1 cellular context compared by ENCODE assay signal in the genomic region with DNA sequence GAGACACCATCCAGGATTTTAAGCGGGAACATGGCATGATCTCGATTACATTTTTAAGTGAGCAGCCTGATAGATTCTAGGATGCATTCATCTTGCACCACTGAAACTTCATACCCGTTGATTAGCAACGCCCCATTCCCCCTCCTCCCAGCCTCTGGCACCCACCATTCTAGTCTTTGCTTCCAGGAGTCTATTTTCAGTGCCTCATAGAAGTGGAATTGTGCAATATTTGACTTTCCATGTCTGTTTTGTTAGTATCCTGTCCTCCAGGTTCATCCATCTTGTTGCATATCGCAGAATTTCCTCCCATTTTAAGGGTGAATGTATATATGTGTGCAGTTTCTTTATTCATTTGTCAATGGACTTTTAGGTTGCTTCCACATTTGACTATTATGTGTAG.
TF ChIP-seq lines count a peak whose summit lies in the region.

No MANE protein-coding gene starts in this region.

TF ChIP-seq in HepG2, 621 proteins besides CTCF, POLR2A, EP300 and RAD21 (continued from another document and continues in another):
- TF ChIP-seq, protein P1, sequence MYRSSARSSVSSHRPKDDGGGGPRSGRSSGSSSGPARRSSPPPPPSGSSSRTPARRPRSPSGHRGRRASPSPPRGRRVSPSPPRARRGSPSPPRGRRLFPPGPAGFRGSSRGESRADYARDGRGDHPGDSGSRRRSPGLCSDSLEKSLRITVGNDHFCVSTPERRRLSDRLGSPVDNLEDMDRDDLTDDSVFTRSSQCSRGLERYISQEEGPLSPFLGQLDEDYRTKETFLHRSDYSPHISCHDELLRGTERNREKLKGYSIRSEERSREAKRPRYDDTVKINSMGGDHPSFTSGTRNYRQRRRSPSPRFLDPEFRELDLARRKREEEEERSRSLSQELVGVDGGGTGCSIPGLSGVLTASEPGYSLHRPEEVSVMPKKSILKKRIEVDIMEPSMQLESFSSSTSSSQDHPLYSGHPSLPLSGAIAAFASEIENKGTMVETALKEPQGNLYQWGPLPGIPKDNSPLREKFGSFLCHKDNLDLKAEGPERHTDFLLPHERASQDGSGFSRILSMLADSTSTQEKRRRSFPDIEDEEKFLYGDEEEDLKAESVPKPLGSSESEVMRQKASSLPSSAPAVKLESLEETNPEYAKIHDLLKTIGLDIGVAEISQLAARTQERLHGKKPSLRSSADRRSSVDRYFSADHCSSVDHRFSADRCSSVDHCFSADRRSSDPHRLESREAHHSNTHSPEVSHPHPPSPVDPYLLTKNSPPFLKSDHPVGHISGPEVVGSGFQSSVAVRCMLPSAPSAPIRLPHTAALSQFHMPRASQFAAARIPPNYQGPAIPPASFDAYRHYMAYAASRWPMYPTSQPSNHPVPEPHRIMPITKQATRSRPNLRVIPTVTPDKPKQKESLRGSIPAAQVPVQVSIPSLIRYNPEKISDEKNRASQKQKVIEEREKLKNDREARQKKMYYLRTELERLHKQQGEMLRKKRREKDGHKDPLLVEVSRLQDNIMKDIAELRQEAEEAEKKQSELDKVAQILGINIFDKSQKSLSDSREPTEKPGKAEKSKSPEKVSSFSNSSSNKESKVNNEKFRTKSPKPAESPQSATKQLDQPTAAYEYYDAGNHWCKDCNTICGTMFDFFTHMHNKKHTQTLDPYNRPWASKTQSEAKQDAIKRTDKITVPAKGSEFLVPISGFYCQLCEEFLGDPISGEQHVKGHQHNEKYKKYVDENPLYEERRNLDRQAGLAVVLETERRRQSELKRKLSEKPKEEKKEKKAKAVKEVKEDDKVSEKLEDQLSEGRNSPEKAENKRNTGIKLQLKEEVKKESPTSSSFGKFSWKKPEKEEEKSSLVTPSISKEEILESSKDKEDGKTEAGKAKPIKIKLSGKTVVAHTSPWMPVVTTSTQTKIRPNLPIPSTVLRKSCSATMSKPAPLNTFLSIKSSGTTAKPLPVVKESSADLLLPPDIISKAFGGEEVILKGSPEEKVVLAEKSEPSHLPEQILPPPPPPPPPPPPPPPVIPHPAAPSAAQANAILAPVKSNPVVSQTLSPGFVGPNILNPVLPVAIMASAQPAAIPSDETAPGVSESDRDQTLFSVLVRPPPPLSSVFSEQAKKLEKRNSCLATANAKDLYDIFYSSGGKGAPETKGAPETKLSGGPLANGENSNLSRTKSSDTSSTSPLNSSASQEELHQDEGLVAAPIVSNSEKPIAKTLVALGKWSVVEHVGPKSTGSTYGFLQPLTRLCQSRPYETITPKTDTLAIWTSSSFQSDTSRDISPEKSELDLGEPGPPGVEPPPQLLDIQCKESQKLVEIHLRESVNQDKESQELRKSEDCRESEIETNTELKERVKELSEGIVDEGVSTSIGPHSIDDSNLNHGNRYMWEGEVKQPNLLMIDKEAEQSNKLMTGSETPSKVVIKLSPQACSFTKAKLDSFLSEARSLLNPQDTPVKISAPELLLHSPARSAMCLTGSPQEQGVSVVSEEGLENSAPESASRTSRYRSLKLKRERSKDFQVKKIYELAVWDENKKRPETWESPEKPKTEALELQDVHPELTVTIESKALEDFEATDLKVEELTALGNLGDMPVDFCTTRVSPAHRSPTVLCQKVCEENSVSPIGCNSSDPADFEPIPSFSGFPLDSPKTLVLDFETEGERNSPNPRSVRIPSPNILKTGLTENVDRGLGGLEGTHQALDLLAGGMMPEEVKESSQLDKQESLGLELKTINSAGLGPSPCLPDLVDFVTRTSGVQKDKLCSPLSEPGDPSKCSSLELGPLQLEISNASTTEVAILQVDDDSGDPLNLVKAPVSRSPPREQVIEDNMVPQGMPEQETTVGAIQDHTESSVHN (CRISPR knock-in tag; IDR thresholded peaks at IDR 0.05), result no peak
- TF ChIP-seq KMT2A (CRISPR knock-in tag; IDR thresholded peaks at IDR 0.05), result no peak
- TF ChIP-seq, protein P2, sequence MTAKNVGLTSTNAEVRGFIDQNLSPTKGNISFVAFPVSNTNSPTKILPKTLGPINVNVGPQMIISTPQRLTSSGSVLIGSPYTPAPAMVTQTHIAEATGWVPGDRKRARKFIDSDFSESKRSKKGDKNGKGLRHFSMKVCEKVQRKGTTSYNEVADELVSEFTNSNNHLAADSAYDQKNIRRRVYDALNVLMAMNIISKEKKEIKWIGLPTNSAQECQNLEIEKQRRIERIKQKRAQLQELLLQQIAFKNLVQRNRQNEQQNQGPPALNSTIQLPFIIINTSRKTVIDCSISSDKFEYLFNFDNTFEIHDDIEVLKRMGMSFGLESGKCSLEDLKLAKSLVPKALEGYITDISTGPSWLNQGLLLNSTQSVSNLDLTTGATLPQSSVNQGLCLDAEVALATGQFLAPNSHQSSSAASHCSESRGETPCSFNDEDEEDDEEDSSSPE (CRISPR knock-in tag; IDR thresholded peaks at IDR 0.05), result no peak
- TF ChIP-seq SIN3A (IDR thresholded peaks at IDR 0.05; ENCODE audit: borderline replicate concordance, low read depth, low read length), result 0 out of 2 replicates have a peak, but pooled peaks have one; percentile 18
- TF ChIP-seq SCMH1 (CRISPR knock-in tag; IDR thresholded peaks at IDR 0.05; ENCODE audit: borderline replicate concordance), result no peak
- no peak for TF ChIP-seq ZNF432 (CRISPR knock-in tag; IDR thresholded peaks at IDR 0.05; ENCODE audit: borderline replicate concordance)
- TF ChIP-seq IRF2 (CRISPR knock-in tag; IDR thresholded peaks at IDR 0.05), result no peak
- no peak for TF ChIP-seq ZNF713 (CRISPR knock-in tag; IDR thresholded peaks at IDR 0.05)
- no peak for TF ChIP-seq PHF20 (CRISPR knock-in tag; IDR thresholded peaks at IDR 0.05)
- no peak for TF ChIP-seq SPEN (CRISPR knock-in tag; IDR thresholded peaks at IDR 0.05; ENCODE audit: low read depth)
- peak; percentile 37; the same call in 1 of the 2 replicates for TF ChIP-seq TGIF2 (CRISPR knock-in tag; IDR thresholded peaks at IDR 0.05)
- no peak for TF ChIP-seq ATRX (CRISPR knock-in tag; IDR thresholded peaks at IDR 0.05; ENCODE audit: borderline replicate concordance)
- TF ChIP-seq, protein P3, sequence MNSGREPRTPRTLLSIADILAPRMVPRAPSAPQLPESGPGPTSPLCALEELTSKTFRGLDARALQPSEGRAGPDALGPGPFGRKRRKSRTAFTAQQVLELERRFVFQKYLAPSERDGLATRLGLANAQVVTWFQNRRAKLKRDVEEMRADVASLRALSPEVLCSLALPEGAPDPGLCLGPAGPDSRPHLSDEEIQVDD (CRISPR knock-in tag; IDR thresholded peaks at IDR 0.05; ENCODE audit: borderline replicate concordance), result no peak
- TF ChIP-seq GLI4 (CRISPR knock-in tag; IDR thresholded peaks at IDR 0.05; ENCODE audit: borderline replicate concordance), result no peak
- TF ChIP-seq FOXM1 (CRISPR knock-in tag; IDR thresholded peaks at IDR 0.05), result no peak
- TF ChIP-seq TCF12 (IDR thresholded peaks at IDR 0.05), result no peak
- no peak for TF ChIP-seq TCF12 (CRISPR knock-in tag; IDR thresholded peaks at IDR 0.05)
- peak; percentile 43 for TF ChIP-seq YY1 (IDR thresholded peaks at IDR 0.05; ENCODE audit: insufficient read depth, insufficient replicate concordance, low read depth, low read length)
- TF ChIP-seq ZNF367 (CRISPR knock-in tag; IDR thresholded peaks at IDR 0.05; ENCODE audit: borderline replicate concordance), result no peak
- TF ChIP-seq ZNF7 (CRISPR knock-in tag; IDR thresholded peaks at IDR 0.05), result no peak
- TF ChIP-seq, protein P4, sequence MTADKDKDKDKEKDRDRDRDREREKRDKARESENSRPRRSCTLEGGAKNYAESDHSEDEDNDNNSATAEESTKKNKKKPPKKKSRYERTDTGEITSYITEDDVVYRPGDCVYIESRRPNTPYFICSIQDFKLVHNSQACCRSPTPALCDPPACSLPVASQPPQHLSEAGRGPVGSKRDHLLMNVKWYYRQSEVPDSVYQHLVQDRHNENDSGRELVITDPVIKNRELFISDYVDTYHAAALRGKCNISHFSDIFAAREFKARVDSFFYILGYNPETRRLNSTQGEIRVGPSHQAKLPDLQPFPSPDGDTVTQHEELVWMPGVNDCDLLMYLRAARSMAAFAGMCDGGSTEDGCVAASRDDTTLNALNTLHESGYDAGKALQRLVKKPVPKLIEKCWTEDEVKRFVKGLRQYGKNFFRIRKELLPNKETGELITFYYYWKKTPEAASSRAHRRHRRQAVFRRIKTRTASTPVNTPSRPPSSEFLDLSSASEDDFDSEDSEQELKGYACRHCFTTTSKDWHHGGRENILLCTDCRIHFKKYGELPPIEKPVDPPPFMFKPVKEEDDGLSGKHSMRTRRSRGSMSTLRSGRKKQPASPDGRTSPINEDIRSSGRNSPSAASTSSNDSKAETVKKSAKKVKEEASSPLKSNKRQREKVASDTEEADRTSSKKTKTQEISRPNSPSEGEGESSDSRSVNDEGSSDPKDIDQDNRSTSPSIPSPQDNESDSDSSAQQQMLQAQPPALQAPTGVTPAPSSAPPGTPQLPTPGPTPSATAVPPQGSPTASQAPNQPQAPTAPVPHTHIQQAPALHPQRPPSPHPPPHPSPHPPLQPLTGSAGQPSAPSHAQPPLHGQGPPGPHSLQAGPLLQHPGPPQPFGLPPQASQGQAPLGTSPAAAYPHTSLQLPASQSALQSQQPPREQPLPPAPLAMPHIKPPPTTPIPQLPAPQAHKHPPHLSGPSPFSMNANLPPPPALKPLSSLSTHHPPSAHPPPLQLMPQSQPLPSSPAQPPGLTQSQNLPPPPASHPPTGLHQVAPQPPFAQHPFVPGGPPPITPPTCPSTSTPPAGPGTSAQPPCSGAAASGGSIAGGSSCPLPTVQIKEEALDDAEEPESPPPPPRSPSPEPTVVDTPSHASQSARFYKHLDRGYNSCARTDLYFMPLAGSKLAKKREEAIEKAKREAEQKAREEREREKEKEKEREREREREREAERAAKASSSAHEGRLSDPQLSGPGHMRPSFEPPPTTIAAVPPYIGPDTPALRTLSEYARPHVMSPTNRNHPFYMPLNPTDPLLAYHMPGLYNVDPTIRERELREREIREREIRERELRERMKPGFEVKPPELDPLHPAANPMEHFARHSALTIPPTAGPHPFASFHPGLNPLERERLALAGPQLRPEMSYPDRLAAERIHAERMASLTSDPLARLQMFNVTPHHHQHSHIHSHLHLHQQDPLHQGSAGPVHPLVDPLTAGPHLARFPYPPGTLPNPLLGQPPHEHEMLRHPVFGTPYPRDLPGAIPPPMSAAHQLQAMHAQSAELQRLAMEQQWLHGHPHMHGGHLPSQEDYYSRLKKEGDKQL (CRISPR knock-in tag; IDR thresholded peaks at IDR 0.05; ENCODE audit: low read depth), result no peak
- no peak for TF ChIP-seq ZNF343 (CRISPR knock-in tag; IDR thresholded peaks at IDR 0.05)
- TF ChIP-seq ELF1 (CRISPR knock-in tag; IDR thresholded peaks at IDR 0.05), result no peak
- no peak for TF ChIP-seq TARDBP (CRISPR knock-in tag; IDR thresholded peaks at IDR 0.05)
- TF ChIP-seq ZNF34 (CRISPR knock-in tag; IDR thresholded peaks at IDR 0.05; ENCODE audit: borderline replicate concordance), result no peak
- TF ChIP-seq SOX5 (CRISPR knock-in tag; IDR thresholded peaks at IDR 0.05; ENCODE audit: borderline replicate concordance), result peak; percentile 12; the same call in 1 of the 2 replicates
- TF ChIP-seq SMAD3 (CRISPR knock-in tag; IDR thresholded peaks at IDR 0.05), result 0 out of 2 replicates have a peak, but pooled peaks have one; percentile 34
- TF ChIP-seq, protein P5, sequence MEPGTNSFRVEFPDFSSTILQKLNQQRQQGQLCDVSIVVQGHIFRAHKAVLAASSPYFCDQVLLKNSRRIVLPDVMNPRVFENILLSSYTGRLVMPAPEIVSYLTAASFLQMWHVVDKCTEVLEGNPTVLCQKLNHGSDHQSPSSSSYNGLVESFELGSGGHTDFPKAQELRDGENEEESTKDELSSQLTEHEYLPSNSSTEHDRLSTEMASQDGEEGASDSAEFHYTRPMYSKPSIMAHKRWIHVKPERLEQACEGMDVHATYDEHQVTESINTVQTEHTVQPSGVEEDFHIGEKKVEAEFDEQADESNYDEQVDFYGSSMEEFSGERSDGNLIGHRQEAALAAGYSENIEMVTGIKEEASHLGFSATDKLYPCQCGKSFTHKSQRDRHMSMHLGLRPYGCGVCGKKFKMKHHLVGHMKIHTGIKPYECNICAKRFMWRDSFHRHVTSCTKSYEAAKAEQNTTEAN (CRISPR knock-in tag; conservative IDR thresholded peaks at IDR 0.05), result no peak
- TF ChIP-seq, protein P6, sequence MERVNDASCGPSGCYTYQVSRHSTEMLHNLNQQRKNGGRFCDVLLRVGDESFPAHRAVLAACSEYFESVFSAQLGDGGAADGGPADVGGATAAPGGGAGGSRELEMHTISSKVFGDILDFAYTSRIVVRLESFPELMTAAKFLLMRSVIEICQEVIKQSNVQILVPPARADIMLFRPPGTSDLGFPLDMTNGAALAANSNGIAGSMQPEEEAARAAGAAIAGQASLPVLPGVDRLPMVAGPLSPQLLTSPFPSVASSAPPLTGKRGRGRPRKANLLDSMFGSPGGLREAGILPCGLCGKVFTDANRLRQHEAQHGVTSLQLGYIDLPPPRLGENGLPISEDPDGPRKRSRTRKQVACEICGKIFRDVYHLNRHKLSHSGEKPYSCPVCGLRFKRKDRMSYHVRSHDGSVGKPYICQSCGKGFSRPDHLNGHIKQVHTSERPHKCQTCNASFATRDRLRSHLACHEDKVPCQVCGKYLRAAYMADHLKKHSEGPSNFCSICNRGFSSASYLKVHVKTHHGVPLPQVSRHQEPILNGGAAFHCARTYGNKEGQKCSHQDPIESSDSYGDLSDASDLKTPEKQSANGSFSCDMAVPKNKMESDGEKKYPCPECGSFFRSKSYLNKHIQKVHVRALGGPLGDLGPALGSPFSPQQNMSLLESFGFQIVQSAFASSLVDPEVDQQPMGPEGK (CRISPR knock-in tag; IDR thresholded peaks at IDR 0.05), result 0 out of 2 replicates have a peak, but pooled peaks have one; percentile 42
